In the genomic region with DNA sequence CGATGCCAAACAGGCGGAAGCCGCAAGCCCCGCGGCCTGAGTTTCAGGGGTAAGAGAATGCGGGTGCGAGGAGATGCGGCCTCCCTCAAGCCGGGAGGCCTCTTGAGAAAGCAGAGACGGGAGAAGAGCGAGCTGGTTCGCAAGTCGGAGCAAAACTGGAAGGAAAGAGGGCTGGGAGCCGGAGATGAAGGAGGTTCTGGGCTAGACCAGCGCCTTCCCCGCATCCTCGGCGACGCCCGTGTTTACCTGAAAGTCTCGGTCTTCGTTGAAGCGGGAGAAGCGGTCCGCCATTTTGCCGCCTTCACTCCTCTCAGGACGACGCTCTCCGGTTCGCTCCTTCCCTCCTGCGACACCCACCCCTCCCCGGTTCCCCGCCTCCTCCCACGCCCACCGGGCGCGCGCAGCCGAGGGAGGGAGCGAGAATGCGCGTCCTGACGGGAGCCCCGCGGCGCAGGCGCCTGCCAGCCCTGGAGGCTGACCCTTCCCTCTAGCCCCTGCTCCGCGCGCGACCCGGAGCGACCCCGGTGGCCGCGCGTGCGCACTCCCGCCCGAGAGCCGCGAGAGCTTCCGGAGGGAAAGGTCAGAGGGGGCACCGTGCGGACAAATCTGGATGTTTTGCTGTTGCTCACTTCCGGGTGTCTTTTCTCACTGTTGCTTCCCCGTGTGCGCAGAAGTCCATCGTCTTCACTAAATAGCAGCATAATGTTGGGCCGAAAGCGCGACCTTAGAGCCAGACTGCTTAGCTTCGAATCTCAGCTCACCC, we compare ENCODE assay signal across 8 cellular contexts. TPM values are rescaled to one million over a fixed set of nuclear protein-coding genes. Genes with fewer than 3 reads are reported as not detected.
DNase-seq lines count a peak whose midpoint lies in the region; ATAC-seq and TF ChIP-seq lines count a peak whose summit lies in the region.

TSS of gene GPATCH8 (minus strand) at position 327 of the 763 bp plus-strand sequence. CDS start at position 291, 36 bp downstream.

- TF ChIP-seq POLR2A in lower leg skin (IDR thresholded peaks at IDR 0.05): peak in 1 of 2 donors; percentile 24

- WGBS in lower leg skin, 2 donors: 0% methylated on average over 69 to 70 of the region's 73 CpGs

- TF ChIP-seq CTCF in dorsolateral prefrontal cortex (IDR thresholded peaks at IDR 0.05 in 54 of 56, conservative IDR thresholded peaks at IDR 0.05 in 2 of 56; ENCODE audit: low read depth in 1 of 56, partially characterized antibody in 56 of 56) (peak in 32 of 56 donors; percentile 5 to 52 (median 24)), lower leg skin (IDR thresholded peaks at IDR 0.05) (no peak)

- peak; percentile 87 to 88 for ATAC-seq in CD4-positive, CD25-positive, alpha-beta regulatory T cell (ENCODE audit: low read depth in 2 of 2)
- ATAC-seq in GM19452 (IDR thresholded peaks at IDR 0.05; ENCODE audit: unreplicated experiment): peak; percentile 83

- peaks cover 0 to 4% (median 0%) of the 10 kb centered on the region in 7 donors for H3K9me3 Mint-ChIP-seq in CD4-positive, CD25-positive, alpha-beta regulatory T cell
- no peaks in the 10 kb centered on the region for H3K9me3 Mint-ChIP-seq in activated CD4-positive, alpha-beta memory T cell treated with anti-CD3 and anti-CD28 coated beads for 36 hours

- peaks cover 17% of the 10 kb centered on the region for H3K27me3 Mint-ChIP-seq in CD4-positive, CD25-positive, alpha-beta regulatory T cell
- H3K27me3 Mint-ChIP-seq in activated CD4-positive, alpha-beta memory T cell treated with anti-CD3 and anti-CD28 coated beads for 36 hours: no peaks in the 10 kb centered on the region

- H3K27me3 ChIP-seq in CD4-positive, CD25-positive, alpha-beta regulatory T cell (ENCODE audit: control insufficient read depth, insufficient read depth, low read length): no peaks in the 10 kb centered on the region
- H3K27me3 ChIP-seq in dorsolateral prefrontal cortex: peaks cover 0 to 9% (median 0%) of the 10 kb centered on the region in 45 donors

- H3K9me3 ChIP-seq in CD4-positive, CD25-positive, alpha-beta regulatory T cell (ENCODE audit: control insufficient read depth in 2 of 2, low read length in 2 of 2): no peaks in the 10 kb centered on the region

- CTCF ChIA-PET in activated CD4-positive, alpha-beta memory T cell treated with anti-CD3 and anti-CD28 coated beads for 36 hours (lab: Charles Lee): interaction anchor here (0.8 to 1.0 kb wide), 2 partner anchors 20 to 632 kb away, joined by 3 to 4 read pairs; partner anchors contain the start of gene ACBD4

- peak within 1 kb of the TSS; percentile 88 for H3K27ac ChIP-seq in CD4-positive, CD25-positive, alpha-beta regulatory T cell (ENCODE audit: insufficient read depth, low read length, poor library complexity, severe bottlenecking)
- H3K27ac ChIP-seq in dorsolateral prefrontal cortex: peak within 1 kb of the TSS; percentile 13 to 96 (median 89)

- H3K4me3 ChIP-seq in CD4-positive, CD25-positive, alpha-beta regulatory T cell (ENCODE audit: low read depth, low read length): peak within 1 kb of the TSS; percentile 94
- H3K4me3 ChIP-seq in dorsolateral prefrontal cortex (peak within 1 kb of the TSS; percentile 63 to 99 (median 92)), lower leg skin (ENCODE audit: low read depth, poor library complexity, severe bottlenecking) (peak within 1 kb of the TSS; percentile 79)

- H3K36me3 ChIP-seq in CD4-positive, CD25-positive, alpha-beta regulatory T cell (ENCODE audit: control insufficient read depth, insufficient read depth, low read length): no peaks in the 10 kb centered on the region

- H3K4me3 Mint-ChIP-seq in CD4-positive, CD25-positive, alpha-beta regulatory T cell: peak within 1 kb of the TSS; percentile 93 to 97 (median 97)
- peak within 1 kb of the TSS; percentile 97 for H3K4me3 Mint-ChIP-seq in activated CD4-positive, alpha-beta memory T cell treated with anti-CD3 and anti-CD28 coated beads for 36 hours

- peaks cover 3% of the 10 kb centered on the region for H3K36me3 Mint-ChIP-seq in CD4-positive, CD25-positive, alpha-beta regulatory T cell
- peaks cover 6% of the 10 kb centered on the region for H3K36me3 Mint-ChIP-seq in activated CD4-positive, alpha-beta memory T cell treated with anti-CD3 and anti-CD28 coated beads for 36 hours

- peak; percentile 89 to 95 (median 92) for DNase-seq in CD4-positive, CD25-positive, alpha-beta regulatory T cell
- DNase-seq in HK-2 (ENCODE audit: unreplicated experiment) (peak; percentile 97), NCI-H82 treated with DMSO at 0.1 percent for 48 hours (lab: John Stamatoyannopoulos, UW; ENCODE audit: unreplicated experiment) (peak; percentile 68), dorsolateral prefrontal cortex (peak; percentile 84 to 97 (median 86)), lower leg skin (ENCODE audit: low spot score in 2 of 2) (peak; percentile 90 to 98)
- peak; percentile 97 for DNase-seq in activated CD4-positive, alpha-beta memory T cell treated with anti-CD3 and anti-CD28 coated beads for 36 hours
- DNase-seq in stimulated activated CD4-positive, alpha-beta T cell treated with anti-CD3 and anti-CD28 coated beads, Interleukin-4, amount 100 ng/mL, for 4 hours: peak; percentile 91 to 93

- peak within 1 kb of the TSS; percentile 98 to 99 (median 98) for H3K27ac Mint-ChIP-seq in CD4-positive, CD25-positive, alpha-beta regulatory T cell
- peak within 1 kb of the TSS; percentile 93 for H3K27ac Mint-ChIP-seq in activated CD4-positive, alpha-beta memory T cell treated with anti-CD3 and anti-CD28 coated beads for 36 hours

- intact Hi-C loops in activated CD4-positive, alpha-beta memory T cell treated with anti-CD3 and anti-CD28 coated beads for 36 hours (cut with micrococcal nuclease): loop anchor here (5.0 kb wide), 2 partner anchors 86 to 116 kb away; partner anchors contain the start of gene ITGA2B
- intact Hi-C loops in dorsolateral prefrontal cortex (cut with DNase I): loop anchor here (10.0 kb wide), 2 partner anchors 108 to 298 kb away; no protein-coding TSS in a partner anchor
- intact Hi-C loops in lower leg skin (cut with DNase I; ENCODE audit: low total_unique reads): no loop called here

- POLR2A ChIA-PET in activated CD4-positive, alpha-beta memory T cell treated with anti-CD3 and anti-CD28 coated beads for 36 hours (lab: Charles Lee): interaction anchor here (0.5 to 1.9 kb wide), 2 partner anchors 9 to 187 kb away, joined by 3 to 4 read pairs; partner anchors contain the start of gene CCDC43

- H3K4me1 Mint-ChIP-seq in CD4-positive, CD25-positive, alpha-beta regulatory T cell: peaks cover 31 to 50% (median 38%) of the 10 kb centered on the region in 4 donors
- H3K4me1 Mint-ChIP-seq in activated CD4-positive, alpha-beta memory T cell treated with anti-CD3 and anti-CD28 coated beads for 36 hours (ENCODE audit: low read depth): peaks cover 34% of the 10 kb centered on the region

- H3K4me1 ChIP-seq in CD4-positive, CD25-positive, alpha-beta regulatory T cell (ENCODE audit: control insufficient read depth, insufficient read depth, low read length, poor library complexity, severe bottlenecking): peaks cover 41% of the 10 kb centered on the region

RNA-seq across cellular contexts. Expression of gene GPATCH8, which starts in this region (rescaled TPM):
- 87.7 TPM for total RNA-seq in CD4-positive, CD25-positive, alpha-beta regulatory T cell
- polyA plus RNA-seq in CD4-positive, CD25-positive, alpha-beta regulatory T cell: 10 to 100 TPM; 24.0 to 34.3 (median 25.3) TPM
- 10 to 100 TPM; 38.5 to 40.8 TPM for total RNA-seq in activated CD4-positive, alpha-beta memory T cell treated with anti-CD3 and anti-CD28 coated beads for 36 hours
- 100 to 1,000 TPM in 11 of 120 experiments, 10 to 100 TPM in 109; 53.8 to 111 (median 82.5) TPM for total RNA-seq in dorsolateral prefrontal cortex
- 10 to 100 TPM; 31.1 to 43.1 (median 35.6) TPM for total RNA-seq in lower leg skin

Comparison
In these comparisons a context has a peak if more than half of its experiments do, and no peak if none do; other contexts are left out.
1. Peak in every context shown above with its lines: DNase-seq, ATAC-seq, H3K4me3 ChIP-seq and H3K27ac ChIP-seq.
2. CTCF ChIP-seq: peak in dorsolateral prefrontal cortex (32 of 56); none in lower leg skin (0 of 3).